Comparison of ENCODE assay signal across 9 cellular contexts in the genomic region with DNA sequence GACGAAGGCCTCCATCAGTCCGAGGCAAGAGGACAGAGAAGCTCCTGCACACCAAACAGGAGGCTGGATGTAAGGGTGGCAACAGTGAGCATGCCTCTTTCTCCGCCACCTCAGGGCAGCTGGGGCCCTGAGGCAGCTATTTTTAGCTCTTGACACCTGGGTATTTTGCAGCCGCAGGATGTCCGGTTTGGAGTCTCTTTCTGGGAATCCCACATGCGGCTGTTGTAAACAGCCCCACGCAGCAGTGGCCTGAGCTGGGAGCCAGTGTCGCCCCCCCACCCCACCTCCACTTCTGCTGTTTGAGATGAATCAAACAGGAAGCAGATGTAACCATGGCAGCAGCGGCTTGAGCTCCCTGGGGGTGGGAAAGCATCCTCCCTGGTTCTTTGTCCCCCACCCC. TPM values are rescaled to one million over a fixed set of nuclear protein-coding genes. Genes with fewer than 3 reads are reported as not detected.
DNase-seq lines count a peak whose midpoint lies in the region; TF ChIP-seq lines count a peak whose summit lies in the region.
"Had no signal": no experiment of that assay in that cellular context is flagged by ENCODE, and none has a peak within 500 bp of the region (broad histone marks: within the 10 kb centered on the region; RNA-seq: fewer than 3 reads in every experiment).

No MANE protein-coding gene starts in this region.

- H4K20me1 ChIP-seq in Karpas-422 (ENCODE audit: insufficient read depth, low read depth, low read length) (0 out of 2 replicates have a peak, but pooled peaks cover 4% of the 10 kb centered on the region), fibroblast of lung (ENCODE audit: control insufficient read depth, extremely low read depth, insufficient read depth, low read length) (no peaks in the 10 kb centered on the region), smooth muscle cell (ENCODE audit: low read depth) (peaks cover 88% of the 10 kb centered on the region)

- TF ChIP-seq CTCF in fibroblast of lung (conservative IDR thresholded peaks at IDR 0.05 in 1 of 2, IDR thresholded peaks at IDR 0.05 in 1 of 2; ENCODE audit: low read depth in 1 of 2, low read length in 2 of 2), result no peak
- no peak for TF ChIP-seq CTCF in smooth muscle cell (IDR thresholded peaks at IDR 0.05; ENCODE audit: borderline replicate concordance, insufficient read depth, poor library complexity, severe bottlenecking)
- no peak for TF ChIP-seq CTCF in A673 (conservative IDR thresholded peaks at IDR 0.05; ENCODE audit: low read depth, low read length)

- CTCF ChIA-PET in A673 (lab: Charles Lee), result interaction anchor here (1.0 kb wide), 1 partner anchor 29 kb away, joined by 3 read pairs; no protein-coding TSS in a partner anchor

- H3F3A ChIP-seq in smooth muscle cell (ENCODE audit: low read depth), result peaks cover 25% of the 10 kb centered on the region

- POLR2A ChIA-PET in A673 (lab: Charles Lee; ENCODE audit: low non-redundant PET), result interaction anchor here (0.5 to 0.6 kb wide), 3 partner anchors 11 to 298 kb away, joined by 3 read pairs; partner anchors contain the start of genes HDAC7, RAPGEF3 and SENP1

- peaks cover 92% of the 10 kb centered on the region for H3K4me1 ChIP-seq in Karpas-422 (ENCODE audit: low read length)
- H3K4me1 ChIP-seq in fibroblast of lung (ENCODE audit: control insufficient read depth, extremely low read depth, insufficient read depth, low read length), result peaks cover 61% of the 10 kb centered on the region
- H3K4me1 ChIP-seq in smooth muscle cell (ENCODE audit: low read depth), result peaks cover 46% of the 10 kb centered on the region
- peaks cover 42% of the 10 kb centered on the region for H3K4me1 ChIP-seq in A673 (ENCODE audit: insufficient read depth, low read length, poor library complexity, severe bottlenecking)

- H3K4me2 ChIP-seq in Karpas-422 (ENCODE audit: low read depth, low read length, poor library complexity, severe bottlenecking), result peak overlapping the region; percentile 89
- no peak overlapping the region for H3K4me2 ChIP-seq in fibroblast of lung (ENCODE audit: extremely low read depth, insufficient read depth, low read length)
- peak overlapping the region; percentile 77 for H3K4me2 ChIP-seq in smooth muscle cell

- H3K27me3 ChIP-seq in Karpas-422 (ENCODE audit: low read length) (no peaks in the 10 kb centered on the region), fibroblast of lung (ENCODE audit: control insufficient read depth, insufficient read depth, low read length) (no peaks in the 10 kb centered on the region), smooth muscle cell (ENCODE audit: low read depth) (no peaks in the 10 kb centered on the region), A673 (replicated peaks; ENCODE audit: insufficient read depth, low read depth, low read length, poor library complexity) (no peaks in the 10 kb centered on the region)

- H3K9me2 ChIP-seq in Karpas-422 (replicated peaks; ENCODE audit: insufficient read depth, low read length), result no peaks in the 10 kb centered on the region

- DNase-seq in DMS 273 (lab: John Stamatoyannopoulos, UW; ENCODE audit: unreplicated experiment) (peak; percentile 29), DMS 273 treated with DMSO at 0.1 percent for 48 hours (lab: John Stamatoyannopoulos, UW) (no peak), Karpas-422 (peak; percentile 84), fibroblast of lung (ENCODE audit: low read depth in 2 of 2) (peak in 1 of 2 donors; percentile 69), smooth muscle cell (lab: John Stamatoyannopoulos, UW; ENCODE audit: unreplicated experiment) (no peak), NCI-H748 (lab: John Stamatoyannopoulos, UW; ENCODE audit: unreplicated experiment) (no peak), A673 (ENCODE audit: low spot score) (no peak)
- peak; percentile 66 for DNase-seq in activated CD8-positive, alpha-beta memory T cell treated with anti-CD3 and anti-CD28 coated beads, Interleukin-2, amount 50 U/mL, for 24 hours (ENCODE audit: extremely low read depth)

- H3K9ac ChIP-seq in Karpas-422 (ENCODE audit: low read length) (peak overlapping the region; percentile 70), fibroblast of lung (ENCODE audit: insufficient read depth, low read length) (no peak overlapping the region), smooth muscle cell (ENCODE audit: low read depth) (peak overlapping the region; percentile 32)

- H3K79me2 ChIP-seq in Karpas-422 (ENCODE audit: low read length) (peaks cover 97% of the 10 kb centered on the region), fibroblast of lung (ENCODE audit: control insufficient read depth, insufficient read depth, low read length) (peaks cover 89% of the 10 kb centered on the region), smooth muscle cell (ENCODE audit: low read depth) (peaks cover 87% of the 10 kb centered on the region)

- 25% methylated on average over 9 of the region's 9 CpGs for WGBS in smooth muscle cell (ENCODE audit: low lambda C conversion rate)

- intact Hi-C loops in A673 (cut with micrococcal nuclease; ENCODE audit: unreplicated experiment), result no loop called here

- BruUV-seq in A673 (replicated peaks; lab: Mats Ljungman, UMichigan), result no TSS peak

- H3K9me3 ChIP-seq in Karpas-422 (ENCODE audit: low read length) (no peaks in the 10 kb centered on the region), fibroblast of lung (ENCODE audit: control insufficient read depth, insufficient read depth, low read depth, low read length) (no peaks in the 10 kb centered on the region), smooth muscle cell (replicated peaks; ENCODE audit: low read depth) (no peaks in the 10 kb centered on the region), A673 (ENCODE audit: low read depth, low read length, poor library complexity, severe bottlenecking) (no peaks in the 10 kb centered on the region)

- H3K36me3 ChIP-seq in Karpas-422 (ENCODE audit: insufficient read depth, low read length) (0 out of 2 replicates have a peak, but pooled peaks cover 4% of the 10 kb centered on the region), fibroblast of lung (ENCODE audit: control insufficient read depth, insufficient read depth, low read length) (peaks cover 4% of the 10 kb centered on the region), smooth muscle cell (ENCODE audit: low read depth) (no peaks in the 10 kb centered on the region), A673 (ENCODE audit: insufficient read depth, low read length, poor library complexity, severe bottlenecking) (no peaks in the 10 kb centered on the region)

- H2AFZ ChIP-seq in Karpas-422 (ENCODE audit: low read length), result no peak overlapping the region
- no peak overlapping the region for H2AFZ ChIP-seq in fibroblast of lung (ENCODE audit: low read length)
- H2AFZ ChIP-seq in smooth muscle cell (ENCODE audit: low read depth), result no peak overlapping the region

- H3K27ac ChIP-seq in Karpas-422 (ENCODE audit: low read length) (peak overlapping the region; percentile 98), fibroblast of lung (ENCODE audit: insufficient read depth, low read length) (peak overlapping the region; percentile 60), smooth muscle cell (ENCODE audit: low read depth) (peak overlapping the region; percentile 95), A673 (ENCODE audit: low read depth, low read length, poor library complexity, severe bottlenecking) (no peak overlapping the region)
- H3K27ac ChIP-seq: 22Rv1 had no signal

- H3K4me3 ChIP-seq in Karpas-422 (ENCODE audit: low read length) (peak overlapping the region; percentile 60), fibroblast of lung (replicated peaks in 1 of 4; ENCODE audit: control extremely low read depth in 1 of 4, insufficient read depth in 1 of 4, low read depth in 3 of 4, low read length in 4 of 4) (no peak overlapping the region), smooth muscle cell (no peak overlapping the region), A673 (ENCODE audit: low read depth, low read length, poor library complexity, severe bottlenecking) (no peak overlapping the region)

RNA-seq across cellular contexts. Expression of gene HDAC7, which starts 11.7 kb away (rescaled TPM):
- 36.2 and 54.8 TPM in 2 replicates for total RNA-seq in Karpas-422 (2014; rRNA removed; shearing (Covaris generic); ENCODE audit: low replicate concordance)
- total RNA-seq in fibroblast of lung (23.6 and 28.1 TPM in 2 replicates), smooth muscle cell (19.3 and 24.1 TPM in 2 replicates), A673 (2021) (58.9 and 63.0 TPM in 2 replicates)
- polyA plus RNA-seq in fibroblast of lung (31.6 and 35.4 TPM in 2 replicates), smooth muscle cell (32.4 and 47.0 TPM in 2 replicates)
- polyA plus RNA-seq in fibroblast of lung (2012), result 47.2 and 50.5 TPM in 2 replicates
- polyA minus RNA-seq in fibroblast of lung (ENCODE audit: low replicate concordance), result 94.8 and 140 TPM in 2 replicates

RNA-seq across cellular contexts. Expression of gene SLC48A1, which starts 35.0 kb away (rescaled TPM):
- total RNA-seq in Karpas-422 (2014; rRNA removed; shearing (Covaris generic); ENCODE audit: low replicate concordance), result 21.5 and 21.9 TPM in 2 replicates
- 12.8 and 18.7 TPM in 2 replicates for total RNA-seq in fibroblast of lung
- polyA plus RNA-seq in fibroblast of lung, result 8.9 and 9.0 TPM in 2 replicates
- polyA plus RNA-seq in fibroblast of lung (2012), result 12.1 and 13.2 TPM in 2 replicates
- 20.9 and 22.7 TPM in 2 replicates for polyA minus RNA-seq in fibroblast of lung (ENCODE audit: low replicate concordance)
- total RNA-seq in smooth muscle cell, result 2.4 and 11.4 TPM in 2 replicates
- 6.2 and 8.6 TPM in 2 replicates for polyA plus RNA-seq in smooth muscle cell
- 39.3 and 39.8 TPM in 2 replicates for total RNA-seq in A673 (2021)

RNA-seq across cellular contexts. Expression of gene RAPGEF3, which starts 49.4 kb away (rescaled TPM):
- 4.4 and 11.9 TPM in 2 replicates for total RNA-seq in Karpas-422 (2014; rRNA removed; shearing (Covaris generic); ENCODE audit: low replicate concordance)
- total RNA-seq in fibroblast of lung, result 1.0 and 2.8 TPM in 2 replicates
- 0.83 and 0.95 TPM in 2 replicates for polyA plus RNA-seq in fibroblast of lung
- polyA plus RNA-seq in fibroblast of lung (2012), result 0.93 and 1.2 TPM in 2 replicates
- 2.3 and 4.2 TPM in 2 replicates for polyA minus RNA-seq in fibroblast of lung (ENCODE audit: low replicate concordance)
- 4.0 and 5.6 TPM in 2 replicates for total RNA-seq in smooth muscle cell
- 1.9 and 3.6 TPM in 2 replicates for polyA plus RNA-seq in smooth muscle cell
- total RNA-seq in A673 (2021), result 4.3 and 5.7 TPM in 2 replicates

Comparison
In these comparisons a context has a peak if more than half of its experiments do, and no peak if none do; other contexts are left out.
1. DNase-seq: peak in DMS 273 (single experiment), Karpas-422 (single experiment) and activated CD8-positive, alpha-beta memory T cell treated with anti-CD3 and anti-CD28 coated beads, Interleukin-2, amount 50 U/mL, for 24 hours (single experiment); none in DMS 273 treated with DMSO at 0.1 percent for 48 hours (single experiment), smooth muscle cell (single experiment), NCI-H748 (single experiment) and A673 (single experiment).